In genomic region chr13:64930636-64931035, GRCh38 we compare ENCODE assay signal across 15 cellular contexts.
"Had no signal": no experiment of that assay in that cellular context is flagged by ENCODE, and none has a peak within 500 bp of the region (broad histone marks: within the 10 kb centered on the region; RNA-seq: fewer than 3 reads in every experiment).

No MANE protein-coding gene starts in this region.

- H3K9me3 Mint-ChIP-seq: neural crest cell had no signal

- H3K4me3 Mint-ChIP-seq: activated naive CD8-positive, alpha-beta T cell; immature natural killer cell; neural crest cell had no signal

- DNase-seq: activated CD4-positive, alpha-beta T cell treated with anti-CD3 and anti-CD28 coated beads for 1 hour; activated gamma-delta T cell; amniotic stem cell; immature natural killer cell; kidney glomerular epithelial cell; left ventricle myocardium superior; stimulated activated CD4-positive, alpha-beta T cell treated with anti-CD3 and anti-CD28 coated beads, Interleukin-12 subunit alpha, Interleukin-12 subunit beta, amount 100 ng/mL, for 4 hours; stimulated activated CD4-positive, alpha-beta T cell treated with anti-CD3 and anti-CD28 coated beads, Interleukin-1b, Interleukin-23, amount 100 ng/mL, for 48 hours; stimulated activated CD8-positive, alpha-beta memory T cell treated with anti-CD3 and anti-CD28 coated beads, Interleukin-4, amount 100 ng/mL, for 48 hours; stimulated activated naive CD4-positive, alpha-beta T cell; thyroid gland; WERI-Rb-1 had no signal

- H3K36me3 Mint-ChIP-seq: activated naive CD8-positive, alpha-beta T cell; immature natural killer cell had no signal

- H3K27ac Mint-ChIP-seq: activated naive CD8-positive, alpha-beta T cell; immature natural killer cell; progenitor cell of endocrine pancreas had no signal

- ATAC-seq: left ventricle myocardium superior had no signal

- H3K4me1 Mint-ChIP-seq: immature natural killer cell, neural crest cell had no signal

- H3K27me3 Mint-ChIP-seq: activated naive CD8-positive, alpha-beta T cell; progenitor cell of endocrine pancreas had no signal
